ENCODE assay signal across 14 cellular contexts in the genomic region with DNA sequence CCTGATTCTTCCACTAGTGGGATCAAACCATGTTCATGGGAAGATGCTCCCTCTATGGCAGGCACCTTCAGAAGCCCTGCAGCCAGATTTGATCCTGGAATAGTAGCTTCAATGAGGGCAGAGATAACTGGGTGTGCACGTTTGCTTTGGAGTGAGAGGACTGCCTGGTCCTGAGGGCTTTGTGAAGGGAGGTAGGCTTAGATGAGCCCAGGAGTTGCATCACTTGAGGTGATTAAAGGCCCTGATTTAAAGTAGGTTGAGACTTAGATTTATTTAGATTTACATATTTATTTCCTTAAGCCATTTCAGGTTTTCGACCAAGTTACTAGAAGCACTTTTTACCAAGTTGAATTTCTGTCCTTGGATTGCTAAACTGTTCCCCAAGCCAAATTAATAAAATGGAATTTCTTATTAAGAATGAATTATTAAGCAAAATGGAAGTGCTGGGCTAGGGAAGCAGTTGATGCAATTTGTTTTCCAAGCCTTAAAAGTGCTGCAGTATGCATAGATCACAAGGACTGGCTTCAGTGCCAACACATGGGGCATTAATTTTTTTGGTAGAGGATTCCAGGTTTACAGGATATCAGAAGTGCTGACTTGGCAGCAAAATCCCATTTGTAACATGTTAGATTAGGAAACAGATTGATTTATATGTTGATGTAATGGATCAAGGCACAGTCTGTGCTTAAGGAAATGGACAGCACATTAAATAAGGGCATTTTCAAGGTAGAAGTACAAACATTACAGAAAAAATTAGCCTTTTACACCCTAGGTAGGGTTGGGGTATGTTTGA. TPM values are rescaled to one million over a fixed set of nuclear protein-coding genes. Genes with fewer than 3 reads are reported as not detected.
DNase-seq lines count a peak whose midpoint lies in the region; ATAC-seq and TF ChIP-seq lines count a peak whose summit lies in the region.
"Had no signal": no experiment of that assay in that cellular context is flagged by ENCODE, and none has a peak within 500 bp of the region (broad histone marks: within the 10 kb centered on the region; RNA-seq: fewer than 3 reads in every experiment).

No MANE protein-coding gene starts in this region.

- no peak overlapping the region for H3K27ac Mint-ChIP-seq in GM23338
- H3K27ac Mint-ChIP-seq: stimulated activated naive B cell treated with anti-CD40 and anti-IgM and Interleukin-4, amounts not matched to agents 10 μg/mL and 1 μg/mL and 100 μg/mL, for 72 hours had no signal

- in situ Hi-C loops in Panc1 (cut with HindIII; ENCODE audit: low pct_unique_long_range_greater_than_20kb, low sequenced_read_pairs) = no loop called here
- in situ Hi-C loops in transverse colon (cut with MboI; ENCODE audit: low pct_ligation_motif_present in 1 of 4, low pct_unique_long_range_greater_than_20kb in 1 of 4, low sequenced_read_pairs in 3 of 4) = no loop called here

- no peaks in the 10 kb centered on the region for H3K27me3 ChIP-seq in GM23338 (ENCODE audit: insufficient read depth)
- H3K27me3 ChIP-seq in Panc1 (ENCODE audit: control insufficient read depth, insufficient read depth, low read length) = no peaks in the 10 kb centered on the region
- H3K27me3 ChIP-seq in esophagus muscularis mucosa = no peaks in the 10 kb centered on the region
- no peaks in the 10 kb centered on the region for H3K27me3 ChIP-seq in prostate gland (replicated peaks; ENCODE audit: insufficient read depth)
- H3K27me3 ChIP-seq in transverse colon = no peaks in the 10 kb centered on the region

- no peaks in the 10 kb centered on the region for H3F3A ChIP-seq in GM23338 (replicated peaks; ENCODE audit: low read depth)

- H3K4me1 Mint-ChIP-seq in GM23338 = peaks cover 28% of the 10 kb centered on the region

- H3K9me3 ChIP-seq in Panc1 (ENCODE audit: control insufficient read depth, insufficient read depth, low read depth, low read length) (no peaks in the 10 kb centered on the region), esophagus muscularis mucosa (no peaks in the 10 kb centered on the region), prostate gland (no peaks in the 10 kb centered on the region), transverse colon (no peaks in the 10 kb centered on the region)

- peaks cover 15% of the 10 kb centered on the region; the same call in 1 of the 2 replicates for H4K20me1 ChIP-seq in GM23338 (replicated peaks; ENCODE audit: insufficient read depth)

- H3K4me2 ChIP-seq in GM23338 = no peak overlapping the region

- POLR2A ChIA-PET in Panc1 (lab: Charles Lee) = no interaction called here

- H3K27ac ChIP-seq in GM23338 (ENCODE audit: low read depth) (no peak overlapping the region), Panc1 (ENCODE audit: low read length) (peak overlapping the region; percentile 58; the same call in 1 of the 2 replicates), esophagus muscularis mucosa (replicated peaks in 1 of 4) (peak overlapping the region; percentile 17 to 58 (median 36)), prostate gland (peak overlapping the region; percentile 13 to 60), transverse colon (peak overlapping the region in 1 of 4 donors; percentile 3)

- peaks cover 19% of the 10 kb centered on the region for H3K36me3 Mint-ChIP-seq in GM23338 (ENCODE audit: low read depth)

- H3K4me3 ChIP-seq in GM23338 = no peak overlapping the region
- H3K4me3 ChIP-seq in Panc1 (ENCODE audit: low read depth in 2 of 2, low read length in 2 of 2) = no peak overlapping the region
- H3K4me3 ChIP-seq in esophagus muscularis mucosa = no peak overlapping the region
- no peak overlapping the region for H3K4me3 ChIP-seq in prostate gland
- H3K4me3 ChIP-seq in transverse colon = no peak overlapping the region

- TF ChIP-seq POLR2A in esophagus muscularis mucosa (IDR thresholded peaks at IDR 0.05; ENCODE audit: low read depth) = no peak
- TF ChIP-seq POLR2A in prostate gland (IDR thresholded peaks at IDR 0.05) = no peak
- TF ChIP-seq POLR2A in transverse colon (IDR thresholded peaks at IDR 0.05) = no peak

- no peak overlapping the region for H3K4me3 Mint-ChIP-seq in GM23338
- H3K4me3 Mint-ChIP-seq: CD4-positive, CD25-positive, alpha-beta regulatory T cell; stimulated activated naive B cell treated with anti-CD40 and anti-IgM and Interleukin-4, amounts not matched to agents 10 μg/mL and 1 μg/mL and 100 μg/mL, for 72 hours had no signal

- TF ChIP-seq EP300 in esophagus muscularis mucosa (IDR thresholded peaks at IDR 0.05) = no peak
- no peak for TF ChIP-seq EP300 in transverse colon (IDR thresholded peaks at IDR 0.05; ENCODE audit: low read depth)

- peak; percentile 58 for ATAC-seq in GM23338
- ATAC-seq in Panc1 = 0 out of 2 replicates have a peak, but pooled peaks have one; percentile 11
- ATAC-seq in HG03039 (IDR thresholded peaks at IDR 0.05; ENCODE audit: unreplicated experiment) = no peak
- ATAC-seq: stimulated activated naive B cell treated with anti-CD40 and anti-IgM and Interleukin-4, amounts not matched to agents 10 μg/mL and 1 μg/mL and 100 μg/mL, for 72 hours had no signal

- H3K4me1 ChIP-seq in GM23338 (ENCODE audit: insufficient read depth) (peaks cover 20% of the 10 kb centered on the region; the same call in 1 of the 2 replicates), Panc1 (ENCODE audit: control insufficient read depth, insufficient read depth, low read length) (peaks cover 57% of the 10 kb centered on the region), esophagus muscularis mucosa (peaks cover 35 to 62% (median 60%) of the 10 kb centered on the region in 4 donors), prostate gland (replicated peaks) (peaks cover 11% of the 10 kb centered on the region), transverse colon (peaks cover 5 to 32% (median 10%) of the 10 kb centered on the region in 4 donors)

- H3K79me2 ChIP-seq in GM23338 (replicated peaks; ENCODE audit: insufficient read depth) = peaks cover 98% of the 10 kb centered on the region

- no peak overlapping the region for H2AFZ ChIP-seq in GM23338

- 81% methylated on average over 2 of the region's 2 CpGs for WGBS in esophagus muscularis mucosa
- 28% methylated on average over 2 of the region's 2 CpGs for WGBS in prostate gland
- 67 to 72% methylated on average over 1 to 2 of the region's 2 CpGs for WGBS in transverse colon (ENCODE audit: low coverage in 1 of 2), 2 donors

- DNase-seq in GM23338 (ENCODE audit: low spot score) (no peak), Panc1 (ENCODE audit: low read depth, low spot score) (no peak), esophagus muscularis mucosa (ENCODE audit: extremely low spot score) (no peak), prostate gland (ENCODE audit: low spot score) (peak; percentile 30), transverse colon (no peak), ecto neural progenitor cell (ENCODE audit: low spot score) (no peak), SKM-1 (lab: John Stamatoyannopoulos, UW; ENCODE audit: unreplicated experiment) (no peak)
- DNase-seq: CD4-positive, CD25-positive, alpha-beta regulatory T cell; NCI-H187 treated with DMSO at 0.1 percent for 48 hours; stimulated activated CD4-positive, alpha-beta T cell treated with anti-CD3 and anti-CD28 coated beads, Interleukin-2, amount 100 ng/mL, for 48 hours; stimulated activated naive B cell treated with anti-CD40 and anti-IgM and Interleukin-4, amounts not matched to agents 10 μg/mL and 1 μg/mL and 100 μg/mL, for 72 hours; T-helper 1 cell had no signal

- CTCF ChIA-PET in Panc1 (lab: Charles Lee) = no interaction called here

- H3K27me3 Mint-ChIP-seq in GM23338 (ENCODE audit: insufficient read depth, low read depth, poor library complexity) = no peaks in the 10 kb centered on the region
- H3K27me3 Mint-ChIP-seq: CD4-positive, CD25-positive, alpha-beta regulatory T cell; progenitor cell of endocrine pancreas; stimulated activated naive B cell treated with anti-CD40 and anti-IgM and Interleukin-4, amounts not matched to agents 10 μg/mL and 1 μg/mL and 100 μg/mL, for 72 hours had no signal

- TF ChIP-seq CTCF in GM23338 (conservative IDR thresholded peaks at IDR 0.05; ENCODE audit: low read depth in 2 of 2) = no peak
- no peak for TF ChIP-seq CTCF in Panc1 (IDR thresholded peaks at IDR 0.05)
- no peak for TF ChIP-seq CTCF in esophagus muscularis mucosa (IDR thresholded peaks at IDR 0.05)
- TF ChIP-seq CTCF in prostate gland (IDR thresholded peaks at IDR 0.05) = no peak
- no peak for TF ChIP-seq CTCF in transverse colon (IDR thresholded peaks at IDR 0.05)

- H3K9me2 ChIP-seq in GM23338 (ENCODE audit: insufficient read depth) = no peaks in the 10 kb centered on the region

- peaks cover 4% of the 10 kb centered on the region; the same call in 2 of the 3 replicates for H3K9me3 Mint-ChIP-seq in GM23338

- BruUV-seq in Panc1 (replicated peaks; lab: Mats Ljungman, UMichigan) = no TSS peak

- H3K36me3 ChIP-seq in GM23338 (ENCODE audit: insufficient read depth) (no peaks in the 10 kb centered on the region), Panc1 (ENCODE audit: control insufficient read depth, insufficient read depth, low read length) (no peaks in the 10 kb centered on the region), esophagus muscularis mucosa (no peaks in the 10 kb centered on the region), prostate gland (no peaks in the 10 kb centered on the region), transverse colon (no peaks in the 10 kb centered on the region)

- intact Hi-C loops in Panc1 (cut with micrococcal nuclease; ENCODE audit: unreplicated experiment) = no loop called here
- intact Hi-C loops in esophagus muscularis mucosa (cut with DNase I) = no loop called here
- intact Hi-C loops in prostate gland (cut with DNase I) = no loop called here
- intact Hi-C loops in transverse colon (cut with DNase I; ENCODE audit: low total_unique reads) = no loop called here

TF ChIP-seq in GM23338, 12 proteins besides CTCF, POLR2A, EP300 and RAD21 (continues in another document):
- TF ChIP-seq CREB1 (CRISPR knock-in tag; IDR thresholded peaks at IDR 0.05; ENCODE audit: low read depth) (no peak), ZNF331 (CRISPR knock-in tag; IDR thresholded peaks at IDR 0.05; ENCODE audit: low read depth) (no peak), STAT1 (IDR thresholded peaks at IDR 0.05; ENCODE audit: unreplicated experiment) (no peak), EZH2 (IDR thresholded peaks at IDR 0.05; ENCODE audit: low read depth, unreplicated experiment) (no peak), POLR2AphosphoS5 (IDR thresholded peaks at IDR 0.05; ENCODE audit: low read depth) (no peak)

RNA-seq across cellular contexts. Expression of a gene that starts 33.0 kb away (rescaled TPM):
- total RNA-seq in GM23338 (2014; rRNA removed; shearing (Covaris generic)) = 291 and 322 TPM in 2 replicates
- polyA plus RNA-seq in GM23338 (2016; fragmentation: Nextera tagmentation; extraction: Ambion mirVana) = 312 and 362 TPM in 2 replicates
- total RNA-seq in Panc1 (2021; ENCODE audit: unreplicated experiment) (589 TPM), esophagus muscularis mucosa (100 to 1,000 TPM; 311 to 479 (median 410) TPM), prostate gland (100 to 1,000 TPM; 222 to 434 TPM), transverse colon (100 to 1,000 TPM; 191 to 618 (median 396) TPM)
- 507 TPM for polyA plus RNA-seq in Panc1 (2012; ENCODE audit: insufficient read length)

RNA-seq across cellular contexts. Expression of a gene that starts 56.9 kb away (rescaled TPM):
- total RNA-seq in GM23338 (2014; rRNA removed; shearing (Covaris generic)) = 32.7 and 36.3 TPM in 2 replicates
- polyA plus RNA-seq in GM23338 (2016; fragmentation: Nextera tagmentation; extraction: Ambion mirVana) = 7.9 and 8.3 TPM in 2 replicates
- 1.8 TPM for total RNA-seq in Panc1 (2021; ENCODE audit: unreplicated experiment)
- polyA plus RNA-seq in Panc1 (2012; ENCODE audit: insufficient read length) = 1.9 TPM
- 1 to 10 TPM; 1.2 to 3.4 (median 2.6) TPM for total RNA-seq in esophagus muscularis mucosa
- 100 to 1,000 TPM in 1 of 2 donors, 10 to 100 TPM in 1; 39.8 to 114 TPM for total RNA-seq in prostate gland
- 100 to 1,000 TPM; 335 to 641 (median 446) TPM for total RNA-seq in transverse colon
- total RNA-seq: CD4-positive, CD25-positive, alpha-beta regulatory T cell had no signal
